Comparison of ENCODE assay signal across 1 cellular context in the genomic region with DNA sequence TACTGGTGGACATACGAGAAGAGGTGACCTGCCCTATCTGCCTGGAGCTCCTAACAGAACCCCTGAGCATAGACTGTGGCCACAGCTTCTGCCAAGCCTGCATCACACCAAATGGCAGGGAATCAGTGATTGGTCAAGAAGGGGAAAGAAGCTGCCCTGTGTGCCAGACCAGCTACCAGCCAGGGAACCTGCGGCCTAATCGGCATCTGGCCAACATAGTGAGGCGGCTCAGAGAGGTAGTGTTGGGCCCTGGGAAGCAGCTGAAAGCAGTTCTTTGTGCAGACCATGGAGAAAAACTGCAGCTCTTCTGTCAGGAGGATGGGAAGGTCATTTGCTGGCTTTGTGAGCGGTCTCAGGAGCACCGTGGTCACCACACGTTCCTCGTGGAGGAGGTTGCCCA.
TF ChIP-seq lines count a peak whose summit lies in the region.

No MANE protein-coding gene starts in this region.

TF ChIP-seq in WTC11, 78 proteins besides CTCF, POLR2A, EP300 and RAD21 (continued from another document):
- TF ChIP-seq ATF6 (CRISPR knock-in tag; IDR thresholded peaks at IDR 0.05) (no peak), ZNF121 (CRISPR knock-in tag; IDR thresholded peaks at IDR 0.05) (no peak)
- TF ChIP-seq, protein P1, sequence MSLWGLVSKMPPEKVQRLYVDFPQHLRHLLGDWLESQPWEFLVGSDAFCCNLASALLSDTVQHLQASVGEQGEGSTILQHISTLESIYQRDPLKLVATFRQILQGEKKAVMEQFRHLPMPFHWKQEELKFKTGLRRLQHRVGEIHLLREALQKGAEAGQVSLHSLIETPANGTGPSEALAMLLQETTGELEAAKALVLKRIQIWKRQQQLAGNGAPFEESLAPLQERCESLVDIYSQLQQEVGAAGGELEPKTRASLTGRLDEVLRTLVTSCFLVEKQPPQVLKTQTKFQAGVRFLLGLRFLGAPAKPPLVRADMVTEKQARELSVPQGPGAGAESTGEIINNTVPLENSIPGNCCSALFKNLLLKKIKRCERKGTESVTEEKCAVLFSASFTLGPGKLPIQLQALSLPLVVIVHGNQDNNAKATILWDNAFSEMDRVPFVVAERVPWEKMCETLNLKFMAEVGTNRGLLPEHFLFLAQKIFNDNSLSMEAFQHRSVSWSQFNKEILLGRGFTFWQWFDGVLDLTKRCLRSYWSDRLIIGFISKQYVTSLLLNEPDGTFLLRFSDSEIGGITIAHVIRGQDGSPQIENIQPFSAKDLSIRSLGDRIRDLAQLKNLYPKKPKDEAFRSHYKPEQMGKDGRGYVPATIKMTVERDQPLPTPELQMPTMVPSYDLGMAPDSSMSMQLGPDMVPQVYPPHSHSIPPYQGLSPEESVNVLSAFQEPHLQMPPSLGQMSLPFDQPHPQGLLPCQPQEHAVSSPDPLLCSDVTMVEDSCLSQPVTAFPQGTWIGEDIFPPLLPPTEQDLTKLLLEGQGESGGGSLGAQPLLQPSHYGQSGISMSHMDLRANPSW (CRISPR knock-in tag; conservative IDR thresholded peaks at IDR 0.05; ENCODE audit: low read depth) = no peak
